Comparison of ENCODE assay signal across 9 cellular contexts in genomic region chr10:30818010-30818660, GRCh38.
A peak's percentile ranks its signal among the peaks of the same experiment; 100 is the strongest.
DNase-seq lines count a peak whose midpoint lies in the region; ATAC-seq and TF ChIP-seq lines count a peak whose summit lies in the region.
"Had no signal": no experiment of that assay in that cellular context is flagged by ENCODE, and none has a peak within 500 bp of the region (broad histone marks: within the 10 kb centered on the region; RNA-seq: fewer than 3 reads in every experiment).

No MANE protein-coding gene starts in this region.

- H2BK5ac ChIP-seq in trophoblast cell (ENCODE audit: low read depth, low read length, poor library complexity), result no peak overlapping the region

- TF ChIP-seq CTCF in foreskin keratinocyte (conservative IDR thresholded peaks at IDR 0.05), result no peak

- no peak overlapping the region for H2AFZ ChIP-seq in trophoblast cell (ENCODE audit: insufficient read depth, low read length, poor library complexity)

- H3K27ac ChIP-seq in trophoblast cell (ENCODE audit: low read depth, low read length) (no peak overlapping the region), foreskin keratinocyte (no peak overlapping the region)

- no peak overlapping the region for H4K8ac ChIP-seq in trophoblast cell (ENCODE audit: low read depth, low read length)

- no peak overlapping the region for H3K9ac ChIP-seq in trophoblast cell (ENCODE audit: low read length)

- H3K23ac ChIP-seq in trophoblast cell (ENCODE audit: low read length), result no peak overlapping the region

- peak; percentile 61 for ATAC-seq in Right ventricle myocardium superior (ENCODE audit: poor library complexity)
- ATAC-seq in foreskin keratinocyte, result no peak
- no peak for ATAC-seq in GM21526 (IDR thresholded peaks at IDR 0.05; ENCODE audit: low FRiP score, unreplicated experiment)
- ATAC-seq in HG03378 (IDR thresholded peaks at IDR 0.05; ENCODE audit: unreplicated experiment), result no peak

- no peak overlapping the region for H3K4me3 ChIP-seq in trophoblast cell (ENCODE audit: low read depth, low read length)

- H3K79me2 ChIP-seq in trophoblast cell (ENCODE audit: control insufficient read depth, insufficient read depth, low read length, poor library complexity), result no peaks in the 10 kb centered on the region

- DNase-seq in Daoy (ENCODE audit: low read depth) (peak; percentile 47), RPMI7951 (ENCODE audit: low read depth) (peak; percentile 86), Right ventricle myocardium superior (peak; percentile 81), trophoblast cell (peak; percentile 46 to 55), foreskin keratinocyte (no peak), NCI-H146 treated with DMSO at 0.1 percent for 48 hours (lab: John Stamatoyannopoulos, UW; ENCODE audit: unreplicated experiment) (no peak)
- DNase-seq: NCI-H1417 had no signal

- no peak overlapping the region for H3K18ac ChIP-seq in trophoblast cell (ENCODE audit: low read length)

- H3K79me1 ChIP-seq in trophoblast cell (ENCODE audit: low read length), result no peaks in the 10 kb centered on the region

- no CpG with 5 or more reads among the region's 12 CpGs for WGBS in trophoblast cell (ENCODE audit: extremely low coverage, insufficient coverage, insufficient read length)

- H3K27me3 ChIP-seq in trophoblast cell (ENCODE audit: insufficient read depth, low read length) (no peaks in the 10 kb centered on the region), foreskin keratinocyte (peaks cover 56% of the 10 kb centered on the region)

- intact Hi-C loops in Right ventricle myocardium superior (cut with DNase I), result no loop called here

- no peak overlapping the region for H4K12ac ChIP-seq in trophoblast cell (ENCODE audit: low read depth, low read length)

- H2AK5ac ChIP-seq in trophoblast cell (ENCODE audit: low read length), result no peak overlapping the region

- no peak overlapping the region for H4K91ac ChIP-seq in trophoblast cell (ENCODE audit: low read depth, low read length)

- no peak overlapping the region for H3K4me2 ChIP-seq in trophoblast cell (ENCODE audit: low read length)

- no peak overlapping the region for H3K4ac ChIP-seq in trophoblast cell (ENCODE audit: low read depth, low read length)

- H3K4me1 ChIP-seq in trophoblast cell (ENCODE audit: control insufficient read depth in 1 of 2, insufficient read depth in 2 of 2, low read length in 2 of 2), result peaks cover 0 to 8% of the 10 kb centered on the region in 2 experiments
- H3K4me1 ChIP-seq in foreskin keratinocyte, result no peaks in the 10 kb centered on the region

- no peak overlapping the region for H2BK12ac ChIP-seq in trophoblast cell (ENCODE audit: low read length)

- H3K14ac ChIP-seq in trophoblast cell (ENCODE audit: low read length), result no peak overlapping the region

- no peak overlapping the region for H2BK120ac ChIP-seq in trophoblast cell (ENCODE audit: insufficient read depth, low read length, poor library complexity)

- H3K9me3 ChIP-seq in trophoblast cell (ENCODE audit: insufficient read depth, low read depth, low read length), result peaks cover 3% of the 10 kb centered on the region

- H3K36me3 ChIP-seq in trophoblast cell (ENCODE audit: control insufficient read depth in 1 of 2, insufficient read depth in 2 of 2, low read length in 2 of 2), result no peaks in the 10 kb centered on the region

Comparison
In these comparisons a context has a peak if more than half of its experiments do, and no peak if none do; other contexts are left out.
1. DNase-seq: peak in Daoy (single experiment), RPMI7951 (single experiment), Right ventricle myocardium superior (single experiment) and trophoblast cell (2 of 2); none in foreskin keratinocyte (0 of 2) and NCI-H146 treated with DMSO at 0.1 percent for 48 hours (single experiment).